In the genomic region with DNA sequence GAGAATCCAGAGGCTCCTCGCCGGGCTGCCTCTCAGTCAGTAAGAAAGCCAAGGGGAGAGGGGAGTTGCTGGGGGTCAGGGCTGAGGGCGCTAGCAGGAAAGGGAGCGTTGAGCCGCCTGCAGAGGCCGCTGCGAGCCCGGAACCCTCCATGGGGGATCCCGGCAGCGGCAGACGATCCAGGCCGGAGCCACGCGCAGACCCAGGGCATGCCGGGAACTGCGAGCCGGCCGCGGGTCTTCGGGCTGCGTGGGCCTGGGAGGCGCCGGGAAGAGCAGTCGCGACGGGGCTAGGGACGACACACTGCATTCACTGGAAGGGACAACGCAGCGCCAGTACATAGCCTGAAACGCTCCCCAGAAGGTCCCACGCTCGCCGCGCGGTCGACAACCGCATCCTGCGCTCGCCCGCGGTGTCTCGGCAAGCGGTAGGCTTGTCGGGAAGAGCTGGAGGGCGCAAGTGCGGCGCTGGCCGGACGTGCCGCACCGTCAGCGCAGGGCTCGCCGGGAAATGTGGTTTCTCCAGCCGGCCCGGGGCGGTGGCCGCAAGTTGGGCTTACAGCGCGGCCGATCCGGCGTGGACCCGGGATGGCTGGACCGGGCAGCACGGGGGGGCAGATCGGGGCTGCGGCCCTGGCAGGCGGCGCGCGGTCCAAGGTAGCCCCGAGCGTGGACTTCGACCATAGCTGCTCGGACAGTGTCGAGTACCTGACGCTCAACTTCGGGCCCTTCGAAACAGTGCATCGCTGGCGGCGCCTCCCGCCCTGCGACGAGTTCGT, we compare ENCODE assay signal across 1 cellular context.
TF ChIP-seq lines count a peak whose summit lies in the region.

Gene LZTR1, plus strand, starts transcription at position 511 of the 776 bp plus-strand sequence. Its CDS starts 75 bp downstream, at position 586.

TF ChIP-seq in K562, 482 proteins besides CTCF, POLR2A, EP300 and RAD21 (continued from another document and continues in another):
- TF ChIP-seq ZNF57 (CRISPR knock-in tag; IDR thresholded peaks at IDR 0.05), result peak; percentile 93
- peak in 1 of 2 experiments; percentile 91; a peak in 2 of 4 replicates for TF ChIP-seq SIX5 (IDR thresholded peaks at IDR 0.05; ENCODE audit: borderline replicate concordance in 1 of 2, insufficient read depth in 1 of 2, low read depth in 1 of 2, low read length in 2 of 2)
- peak; percentile 46 for TF ChIP-seq BMI1 (IDR thresholded peaks at IDR 0.05; ENCODE audit: low read length)
- TF ChIP-seq TFAM (CRISPR knock-in tag; conservative IDR thresholded peaks at IDR 0.05), result no peak
- TF ChIP-seq, protein P1, sequence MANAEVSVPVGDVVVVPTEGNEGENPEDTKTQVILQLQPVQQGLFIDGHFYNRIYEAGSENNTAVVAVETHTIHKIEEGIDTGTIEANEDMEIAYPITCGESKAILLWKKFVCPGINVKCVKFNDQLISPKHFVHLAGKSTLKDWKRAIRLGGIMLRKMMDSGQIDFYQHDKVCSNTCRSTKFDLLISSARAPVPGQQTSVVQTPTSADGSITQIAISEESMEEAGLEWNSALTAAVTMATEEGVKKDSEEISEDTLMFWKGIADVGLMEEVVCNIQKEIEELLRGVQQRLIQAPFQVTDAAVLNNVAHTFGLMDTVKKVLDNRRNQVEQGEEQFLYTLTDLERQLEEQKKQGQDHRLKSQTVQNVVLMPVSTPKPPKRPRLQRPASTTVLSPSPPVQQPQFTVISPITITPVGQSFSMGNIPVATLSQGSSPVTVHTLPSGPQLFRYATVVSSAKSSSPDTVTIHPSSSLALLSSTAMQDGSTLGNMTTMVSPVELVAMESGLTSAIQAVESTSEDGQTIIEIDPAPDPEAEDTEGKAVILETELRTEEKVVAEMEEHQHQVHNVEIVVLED (CRISPR knock-in tag; IDR thresholded peaks at IDR 0.05), result peak; percentile 98
- no peak for TF ChIP-seq FOXM1 (IDR thresholded peaks at IDR 0.05; ENCODE audit: low read depth)
- TF ChIP-seq FOXM1 (CRISPR knock-in tag; IDR thresholded peaks at IDR 0.05; ENCODE audit: low read depth), result no peak
- TF ChIP-seq ZBTB9 (CRISPR knock-in tag; IDR thresholded peaks at IDR 0.05), result peak; percentile 99
- peak; percentile 99 for TF ChIP-seq DMBX1 (CRISPR knock-in tag; IDR thresholded peaks at IDR 0.05; ENCODE audit: borderline replicate concordance)
- no peak for TF ChIP-seq ZNF766 (CRISPR knock-in tag; conservative IDR thresholded peaks at IDR 0.05)
- TF ChIP-seq, protein P2, sequence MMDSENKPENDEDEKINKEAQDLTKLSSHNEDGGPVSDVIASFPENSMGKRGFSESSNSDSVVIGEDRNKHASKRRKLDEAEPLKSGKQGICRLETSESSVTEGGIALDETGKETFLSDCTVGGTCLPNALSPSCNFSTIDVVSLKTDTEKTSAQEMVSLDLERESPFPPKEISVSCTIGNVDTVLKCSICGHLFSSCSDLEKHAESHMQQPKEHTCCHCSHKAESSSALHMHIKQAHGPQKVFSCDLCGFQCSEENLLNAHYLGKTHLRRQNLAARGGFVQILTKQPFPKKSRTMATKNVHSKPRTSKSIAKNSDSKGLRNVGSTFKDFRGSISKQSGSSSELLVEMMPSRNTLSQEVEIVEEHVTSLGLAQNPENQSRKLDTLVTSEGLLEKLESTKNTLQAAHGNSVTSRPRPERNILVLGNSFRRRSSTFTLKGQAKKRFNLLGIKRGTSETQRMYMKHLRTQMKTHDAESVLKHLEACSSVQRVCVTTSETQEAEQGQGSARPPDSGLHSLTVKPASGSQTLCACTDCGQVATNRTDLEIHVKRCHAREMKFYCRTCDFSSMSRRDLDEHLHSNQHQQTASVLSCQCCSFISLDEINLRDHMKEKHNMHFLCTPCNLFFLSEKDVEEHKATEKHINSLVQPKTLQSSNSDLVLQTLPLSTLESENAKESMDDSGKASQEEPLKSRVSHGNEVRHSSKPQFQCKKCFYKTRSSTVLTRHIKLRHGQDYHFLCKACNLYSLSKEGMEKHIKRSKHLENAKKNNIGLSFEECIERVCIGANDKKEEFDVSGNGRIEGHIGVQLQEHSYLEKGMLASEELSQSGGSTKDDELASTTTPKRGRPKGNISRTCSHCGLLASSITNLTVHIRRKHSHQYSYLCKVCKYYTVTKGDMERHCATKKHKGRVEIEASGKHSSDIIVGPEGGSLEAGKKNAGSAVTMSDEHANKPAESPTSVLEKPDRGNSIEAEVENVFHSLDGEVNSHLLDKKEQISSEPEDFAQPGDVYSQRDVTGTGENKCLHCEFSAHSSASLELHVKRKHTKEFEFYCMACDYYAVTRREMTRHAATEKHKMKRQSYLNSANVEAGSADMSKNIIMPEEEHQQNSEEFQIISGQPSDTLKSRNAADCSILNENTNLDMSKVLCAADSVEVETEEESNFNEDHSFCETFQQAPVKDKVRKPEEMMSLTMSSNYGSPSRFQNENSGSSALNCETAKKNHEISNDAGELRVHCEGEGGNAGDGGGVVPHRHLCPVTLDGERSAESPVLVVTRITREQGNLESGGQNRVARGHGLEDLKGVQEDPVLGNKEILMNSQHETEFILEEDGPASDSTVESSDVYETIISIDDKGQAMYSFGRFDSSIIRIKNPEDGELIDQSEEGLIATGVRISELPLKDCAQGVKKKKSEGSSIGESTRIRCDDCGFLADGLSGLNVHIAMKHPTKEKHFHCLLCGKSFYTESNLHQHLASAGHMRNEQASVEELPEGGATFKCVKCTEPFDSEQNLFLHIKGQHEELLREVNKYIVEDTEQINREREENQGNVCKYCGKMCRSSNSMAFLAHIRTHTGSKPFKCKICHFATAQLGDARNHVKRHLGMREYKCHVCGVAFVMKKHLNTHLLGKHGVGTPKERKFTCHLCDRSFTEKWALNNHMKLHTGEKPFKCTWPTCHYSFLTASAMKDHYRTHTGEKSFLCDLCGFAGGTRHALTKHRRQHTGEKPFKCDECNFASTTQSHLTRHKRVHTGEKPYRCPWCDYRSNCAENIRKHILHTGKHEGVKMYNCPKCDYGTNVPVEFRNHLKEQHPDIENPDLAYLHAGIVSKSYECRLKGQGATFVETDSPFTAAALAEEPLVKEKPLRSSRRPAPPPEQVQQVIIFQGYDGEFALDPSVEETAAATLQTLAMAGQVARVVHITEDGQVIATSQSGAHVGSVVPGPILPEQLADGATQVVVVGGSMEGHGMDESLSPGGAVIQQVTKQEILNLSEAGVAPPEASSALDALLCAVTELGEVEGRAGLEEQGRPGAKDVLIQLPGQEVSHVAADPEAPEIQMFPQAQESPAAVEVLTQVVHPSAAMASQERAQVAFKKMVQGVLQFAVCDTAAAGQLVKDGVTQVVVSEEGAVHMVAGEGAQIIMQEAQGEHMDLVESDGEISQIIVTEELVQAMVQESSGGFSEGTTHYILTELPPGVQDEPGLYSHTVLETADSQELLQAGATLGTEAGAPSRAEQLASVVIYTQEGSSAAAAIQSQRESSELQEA (IDR thresholded peaks at IDR 0.05; ENCODE audit: low read depth), result no peak
- TF ChIP-seq ZMIZ1 (IDR thresholded peaks at IDR 0.05; ENCODE audit: low read depth in 2 of 2, low read length in 2 of 2), result peak; percentile 48 to 81; a peak in 2 of 4 replicates
- TF ChIP-seq, protein P3, sequence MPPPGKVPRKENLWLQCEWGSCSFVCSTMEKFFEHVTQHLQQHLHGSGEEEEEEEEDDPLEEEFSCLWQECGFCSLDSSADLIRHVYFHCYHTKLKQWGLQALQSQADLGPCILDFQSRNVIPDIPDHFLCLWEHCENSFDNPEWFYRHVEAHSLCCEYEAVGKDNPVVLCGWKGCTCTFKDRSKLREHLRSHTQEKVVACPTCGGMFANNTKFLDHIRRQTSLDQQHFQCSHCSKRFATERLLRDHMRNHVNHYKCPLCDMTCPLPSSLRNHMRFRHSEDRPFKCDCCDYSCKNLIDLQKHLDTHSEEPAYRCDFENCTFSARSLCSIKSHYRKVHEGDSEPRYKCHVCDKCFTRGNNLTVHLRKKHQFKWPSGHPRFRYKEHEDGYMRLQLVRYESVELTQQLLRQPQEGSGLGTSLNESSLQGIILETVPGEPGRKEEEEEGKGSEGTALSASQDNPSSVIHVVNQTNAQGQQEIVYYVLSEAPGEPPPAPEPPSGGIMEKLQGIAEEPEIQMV (tag; conservative IDR thresholded peaks at IDR 0.05; ENCODE audit: low read depth), result no peak
- TF ChIP-seq CHCHD3 (CRISPR knock-in tag; IDR thresholded peaks at IDR 0.05), result peak; percentile 88; the same call in 1 of the 2 replicates
- no peak for TF ChIP-seq SAFB2 (IDR thresholded peaks at IDR 0.05; ENCODE audit: borderline replicate concordance, low read depth, low read length, severe bottlenecking)
- TF ChIP-seq RBFOX2 (IDR thresholded peaks at IDR 0.05; ENCODE audit: low read depth, low read length), result no peak
- peak; percentile 94 for TF ChIP-seq ZNF668 (CRISPR knock-in tag; IDR thresholded peaks at IDR 0.05)
- no peak for TF ChIP-seq MAFG (tag; conservative IDR thresholded peaks at IDR 0.05)
- no peak for TF ChIP-seq ZBTB34 (CRISPR knock-in tag; IDR thresholded peaks at IDR 0.05)
- TF ChIP-seq NCOA1 (IDR thresholded peaks at IDR 0.05; ENCODE audit: low read depth), result no peak
- no peak for TF ChIP-seq YBX1 (IDR thresholded peaks at IDR 0.05)
- TF ChIP-seq, protein P4, sequence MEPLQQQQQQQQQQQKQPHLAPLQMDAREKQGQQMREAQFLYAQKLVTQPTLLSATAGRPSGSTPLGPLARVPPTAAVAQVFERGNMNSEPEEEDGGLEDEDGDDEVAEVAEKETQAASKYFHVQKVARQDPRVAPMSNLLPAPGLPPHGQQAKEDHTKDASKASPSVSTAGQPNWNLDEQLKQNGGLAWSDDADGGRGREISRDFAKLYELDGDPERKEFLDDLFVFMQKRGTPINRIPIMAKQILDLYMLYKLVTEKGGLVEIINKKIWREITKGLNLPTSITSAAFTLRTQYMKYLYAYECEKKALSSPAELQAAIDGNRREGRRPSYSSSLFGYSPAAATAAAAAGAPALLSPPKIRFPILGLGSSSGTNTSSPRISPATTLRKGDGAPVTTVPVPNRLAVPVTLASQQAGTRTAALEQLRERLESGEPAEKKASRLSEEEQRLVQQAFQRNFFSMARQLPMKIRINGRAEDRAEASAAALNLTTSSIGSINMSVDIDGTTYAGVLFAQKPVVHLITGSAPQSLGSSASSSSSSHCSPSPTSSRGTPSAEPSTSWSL (CRISPR knock-in tag; IDR thresholded peaks at IDR 0.05; ENCODE audit: borderline replicate concordance), result peak; percentile 95
- peak; percentile 84; the same call in 1 of the 2 replicates for TF ChIP-seq CGGBP1 (CRISPR knock-in tag; IDR thresholded peaks at IDR 0.05)
- TF ChIP-seq, protein P5, sequence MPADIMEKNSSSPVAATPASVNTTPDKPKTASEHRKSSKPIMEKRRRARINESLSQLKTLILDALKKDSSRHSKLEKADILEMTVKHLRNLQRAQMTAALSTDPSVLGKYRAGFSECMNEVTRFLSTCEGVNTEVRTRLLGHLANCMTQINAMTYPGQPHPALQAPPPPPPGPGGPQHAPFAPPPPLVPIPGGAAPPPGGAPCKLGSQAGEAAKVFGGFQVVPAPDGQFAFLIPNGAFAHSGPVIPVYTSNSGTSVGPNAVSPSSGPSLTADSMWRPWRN (IDR thresholded peaks at IDR 0.05; ENCODE audit: low read depth), result no peak
- TF ChIP-seq ZNF12 (CRISPR knock-in tag; IDR thresholded peaks at IDR 0.05), result no peak
- no peak for TF ChIP-seq CEBPB (tag; IDR thresholded peaks at IDR 0.05)
- no peak for TF ChIP-seq ZNF121 (CRISPR knock-in tag; conservative IDR thresholded peaks at IDR 0.05)
